15 cellular contexts compared by ENCODE assay signal in the genomic region with DNA sequence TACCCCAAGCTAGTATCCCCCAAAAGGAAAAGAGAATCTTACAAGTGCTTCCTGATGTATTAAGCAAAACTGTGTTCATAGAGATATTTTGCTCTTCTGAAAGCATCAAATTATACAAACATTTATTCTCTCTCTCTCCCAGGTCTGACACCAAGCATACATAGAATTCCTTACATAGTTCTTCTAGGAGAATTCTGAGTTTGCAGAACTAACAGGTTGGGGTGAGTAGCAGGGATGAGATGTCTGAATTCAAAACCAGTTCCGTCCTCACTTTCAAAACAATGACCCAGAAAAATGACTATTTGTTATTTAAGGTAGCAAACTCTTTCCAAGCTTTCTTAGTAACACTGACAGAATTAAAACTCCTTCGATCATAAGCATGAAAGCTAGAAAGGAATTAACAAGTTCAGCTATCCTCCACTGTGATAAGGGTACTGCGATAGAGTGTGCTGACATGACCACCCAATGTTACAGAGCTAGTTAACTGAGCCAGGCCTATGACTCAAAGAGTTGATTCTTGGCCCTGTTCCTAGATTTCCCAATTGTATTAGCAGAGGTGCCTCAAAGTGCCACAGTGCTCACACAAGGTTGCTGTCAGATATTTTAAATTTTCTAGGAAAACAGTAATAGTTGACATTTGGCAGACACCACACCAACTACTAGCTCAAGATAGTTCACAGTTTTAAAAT.
DNase-seq lines count a peak whose midpoint lies in the region; ATAC-seq, FAIRE-seq and TF ChIP-seq lines count a peak whose summit lies in the region.
"Had no signal": no experiment of that assay in that cellular context is flagged by ENCODE, and none has a peak within 500 bp of the region (broad histone marks: within the 10 kb centered on the region; RNA-seq: fewer than 3 reads in every experiment).

No MANE protein-coding gene starts in this region.

- DNase-seq in H4 (ENCODE audit: low spot score) (peak; percentile 41), adipocyte (ENCODE audit: low read depth) (peak; percentile 91), foreskin keratinocyte (peak in 1 of 2 donors; percentile 57), SW480 (ENCODE audit: low spot score) (no peak), NCI-H146 (lab: John Stamatoyannopoulos, UW) (no peak), H54 (ENCODE audit: insufficient read length, low spot score) (no peak)
- DNase-seq: Calu3, NCI-H2081 treated with DMSO at 0.1 percent for 48 hours, nephron progenitor cell, substantia nigra had no signal

- TF ChIP-seq POLR2A in H54 (IDR thresholded peaks at IDR 0.05; ENCODE audit: low read depth, low read length) = no peak

- H3K4me1 ChIP-seq in adipocyte (ENCODE audit: control insufficient read depth, insufficient read depth, low read length) = peaks cover 60% of the 10 kb centered on the region
- H3K4me1 ChIP-seq in foreskin keratinocyte = no peaks in the 10 kb centered on the region
- peaks cover 18% of the 10 kb centered on the region for H3K4me1 ChIP-seq in rectal smooth muscle tissue (ENCODE audit: control insufficient read depth, insufficient read depth, low read length)

- H3K27ac ChIP-seq in foreskin keratinocyte = no peak overlapping the region
- peak overlapping the region; percentile 32 for H3K27ac ChIP-seq in rectal smooth muscle tissue (ENCODE audit: low read depth, low read length)
- H3K27ac ChIP-seq: VCaP had no signal

- no peaks in the 10 kb centered on the region for H3K9me3 ChIP-seq in adipocyte (ENCODE audit: control insufficient read depth, low read length)

- no peaks in the 10 kb centered on the region for H3K27me3 ChIP-seq in adipocyte (replicated peaks; ENCODE audit: control insufficient read depth, insufficient read depth, low read length)
- no peaks in the 10 kb centered on the region for H3K27me3 ChIP-seq in foreskin keratinocyte
- H3K27me3 ChIP-seq in rectal smooth muscle tissue (ENCODE audit: control insufficient read depth, insufficient read depth, low read length) = no peaks in the 10 kb centered on the region

- H3K4me3 ChIP-seq in adipocyte (ENCODE audit: low read length) = no peak overlapping the region
- H3K4me3 ChIP-seq in rectal smooth muscle tissue (ENCODE audit: low read length) = no peak overlapping the region
- H3K4me3 ChIP-seq: GM12878 had no signal

- no peaks in the 10 kb centered on the region for H3K36me3 ChIP-seq in adipocyte (ENCODE audit: control insufficient read depth, insufficient read depth, low read length, severe bottlenecking)
- no peaks in the 10 kb centered on the region for H3K36me3 ChIP-seq in rectal smooth muscle tissue (ENCODE audit: control insufficient read depth, insufficient read depth, low read length)

- no peak for FAIRE-seq in H54 (lab: Jason Lieb, UNC)
- FAIRE-seq: GM12878, RCC 7860 had no signal

- ATAC-seq in foreskin keratinocyte (peak; percentile 95), HG03354 (IDR thresholded peaks at IDR 0.05; ENCODE audit: poor library complexity, severe bottlenecking, unreplicated experiment) (no peak)
- ATAC-seq: GM12878 had no signal

- no peak for TF ChIP-seq CTCF in foreskin keratinocyte (conservative IDR thresholded peaks at IDR 0.05)

- peak overlapping the region; percentile 6 for H3K9ac ChIP-seq in adipocyte (ENCODE audit: low read length)
- no peak overlapping the region for H3K9ac ChIP-seq in rectal smooth muscle tissue (ENCODE audit: low read length)

Comparison
In these comparisons a context has a peak if more than half of its experiments do, and no peak if none do; other contexts are left out.
1. DNase-seq: peak in H4 (single experiment) and adipocyte (single experiment); none in SW480 (single experiment), NCI-H146 (single experiment) and H54 (single experiment).